Comparison of ENCODE assay signal across 19 cellular contexts in the genomic region with DNA sequence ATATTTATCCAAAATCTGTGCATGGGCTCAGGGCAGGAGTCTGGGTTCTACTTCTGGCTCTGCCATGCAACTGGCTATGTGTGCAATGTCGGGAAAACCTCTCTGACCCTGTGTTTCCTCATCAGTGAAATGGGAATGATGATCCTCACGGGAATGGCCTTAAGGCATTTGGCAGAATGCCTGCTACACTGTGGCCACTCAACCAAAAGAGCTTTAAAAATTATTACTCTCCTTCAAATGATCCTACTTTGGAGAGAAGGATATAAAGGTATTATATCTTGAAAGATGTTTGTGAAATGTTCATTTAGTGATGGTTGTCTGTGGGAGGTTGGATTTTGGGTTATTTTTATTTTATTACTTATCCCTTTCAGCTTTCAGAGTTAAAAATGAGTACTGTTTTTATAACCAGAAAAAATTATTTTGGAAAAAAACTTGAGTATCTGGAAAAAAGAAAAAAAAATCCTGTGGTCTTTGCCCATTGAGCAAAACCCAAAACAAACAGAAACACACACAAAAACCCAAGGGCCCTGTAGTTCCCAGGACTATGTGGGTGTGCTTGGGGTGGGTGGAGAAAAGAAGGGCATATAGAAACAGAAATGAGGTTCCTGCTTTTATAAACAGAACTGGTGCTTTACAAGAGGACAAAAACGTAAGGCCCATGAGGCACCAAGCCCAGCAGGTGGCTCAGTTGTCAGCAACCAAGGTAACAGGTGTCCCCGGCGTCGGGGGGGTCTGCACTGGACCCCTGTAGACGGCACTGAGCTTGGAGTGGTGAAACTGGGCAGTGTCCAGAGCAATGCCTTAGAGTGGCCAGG. TPM values are rescaled to one million over a fixed set of nuclear protein-coding genes. Genes with fewer than 3 reads are reported as not detected.
DNase-seq lines count a peak whose midpoint lies in the region; ATAC-seq and TF ChIP-seq lines count a peak whose summit lies in the region.
"Had no signal": no experiment of that assay in that cellular context is flagged by ENCODE, and none has a peak within 500 bp of the region (broad histone marks: within the 10 kb centered on the region; RNA-seq: fewer than 3 reads in every experiment).

No MANE protein-coding gene starts in this region.

- CTCF ChIA-PET in CD4-positive, alpha-beta T cell (lab: Charles Lee) = no interaction called here

- H3K36me3 ChIP-seq in ascending aorta (peaks cover 4 to 8% of the 10 kb centered on the region in 2 donors), left ventricle myocardium inferior (peaks cover 7% of the 10 kb centered on the region)
- H3K36me3 ChIP-seq: Peyer's patch, right lobe of liver had no signal

- peaks cover 6% of the 10 kb centered on the region for H3K36me3 Mint-ChIP-seq in stimulated activated effector memory CD8-positive, alpha-beta T cell treated with anti-CD3 and anti-CD28 coated beads, Interleukin-12 subunit alpha, Interleukin-12 subunit beta, amount 100 ng/mL, for 72 hours
- no peaks in the 10 kb centered on the region for H3K36me3 Mint-ChIP-seq in activated T-helper 2 cell treated with anti-CD3 and anti-CD28 coated beads, Interferon-gamma antibody, Interleukin-2, Interleukin-4, amounts not matched to agents 10 μg/mL and 5 μg/mL and 100 μg/mL, durations not matched to agents 14 hours and 24 hours and 36 hours (ENCODE audit: low read depth)
- H3K36me3 Mint-ChIP-seq in activated T-cell treated with anti-CD3 and anti-CD28 coated beads, Interleukin-2, amount 50 U/mL, for 24 hours (ENCODE audit: low read depth) = no peaks in the 10 kb centered on the region
- H3K36me3 Mint-ChIP-seq in CD4-positive, alpha-beta T cell (ENCODE audit: low read depth) = no peaks in the 10 kb centered on the region
- H3K36me3 Mint-ChIP-seq: stimulated activated naive B cell treated with anti-CD40 and anti-IgM and Interleukin-4, amounts not matched to agents 10 μg/mL and 1 μg/mL and 100 μg/mL, for 72 hours had no signal

- H3K27me3 ChIP-seq in ascending aorta (no peaks in the 10 kb centered on the region), left ventricle myocardium inferior (ENCODE audit: low read depth) (peaks cover 15% of the 10 kb centered on the region)
- H3K27me3 ChIP-seq in CD4-positive, alpha-beta T cell (ENCODE audit: control insufficient read depth, insufficient read depth, low read length) = peaks cover 21% of the 10 kb centered on the region
- H3K27me3 ChIP-seq: Peyer's patch had no signal

- peak; percentile 31 for DNase-seq in EH (ENCODE audit: low read depth)
- no peak for DNase-seq in ascending aorta (ENCODE audit: low spot score in 2 of 2)
- DNase-seq in left ventricle myocardium inferior = no peak
- no peak for DNase-seq in stimulated activated effector memory CD8-positive, alpha-beta T cell treated with anti-CD3 and anti-CD28 coated beads, Interleukin-12 subunit alpha, Interleukin-12 subunit beta, amount 100 ng/mL, for 72 hours (ENCODE audit: low spot score in 2 of 2)
- no peak for DNase-seq in activated T-helper 2 cell treated with anti-CD3 and anti-CD28 coated beads, Interferon-gamma antibody, Interleukin-2, Interleukin-4, amounts not matched to agents 10 μg/mL and 5 μg/mL and 100 μg/mL, durations not matched to agents 14 hours and 24 hours and 36 hours (ENCODE audit: low spot score)
- DNase-seq in stimulated activated CD4-positive, alpha-beta T cell treated with anti-CD3 and anti-CD28 coated beads, Interleukin-1b, Interleukin-23, amount 100 ng/mL, for 48 hours = no peak
- DNase-seq in activated T-cell treated with anti-CD3 and anti-CD28 coated beads, Interleukin-2, amount 50 U/mL, for 24 hours = no peak
- DNase-seq in CD4-positive, alpha-beta T cell = no peak
- DNase-seq: activated CD4-positive, CD25-positive, alpha-beta regulatory T cell; DMS79; natural killer cell; NCI-H1436 treated with DMSO at 0.1 percent for 48 hours; NCI-H524; Peyer's patch; right lobe of liver; stimulated activated naive B cell treated with anti-CD40 and anti-IgM and Interleukin-4, amounts not matched to agents 10 μg/mL and 1 μg/mL and 100 μg/mL, for 72 hours had no signal

- POLR2A ChIA-PET in CD4-positive, alpha-beta T cell (lab: Charles Lee) = no interaction called here

- no peaks in the 10 kb centered on the region for H3K9me3 Mint-ChIP-seq in stimulated activated effector memory CD8-positive, alpha-beta T cell treated with anti-CD3 and anti-CD28 coated beads, Interleukin-12 subunit alpha, Interleukin-12 subunit beta, amount 100 ng/mL, for 72 hours
- H3K9me3 Mint-ChIP-seq in activated T-helper 2 cell treated with anti-CD3 and anti-CD28 coated beads, Interferon-gamma antibody, Interleukin-2, Interleukin-4, amounts not matched to agents 10 μg/mL and 5 μg/mL and 100 μg/mL, durations not matched to agents 14 hours and 24 hours and 36 hours = no peaks in the 10 kb centered on the region
- no peaks in the 10 kb centered on the region for H3K9me3 Mint-ChIP-seq in activated T-cell treated with anti-CD3 and anti-CD28 coated beads, Interleukin-2, amount 50 U/mL, for 24 hours
- H3K9me3 Mint-ChIP-seq in CD4-positive, alpha-beta T cell = no peaks in the 10 kb centered on the region
- H3K9me3 Mint-ChIP-seq: activated naive CD4-positive, alpha-beta T cell treated with anti-CD3 and anti-CD28 coated beads, Interleukin-2, amount 50 U/mL, for 72 hours; natural killer cell; stimulated activated naive B cell treated with anti-CD40 and anti-IgM and Interleukin-4, amounts not matched to agents 10 μg/mL and 1 μg/mL and 100 μg/mL, for 72 hours had no signal

- H3K4me3 Mint-ChIP-seq in stimulated activated effector memory CD8-positive, alpha-beta T cell treated with anti-CD3 and anti-CD28 coated beads, Interleukin-12 subunit alpha, Interleukin-12 subunit beta, amount 100 ng/mL, for 72 hours = no peak overlapping the region
- no peak overlapping the region for H3K4me3 Mint-ChIP-seq in activated T-helper 2 cell treated with anti-CD3 and anti-CD28 coated beads, Interferon-gamma antibody, Interleukin-2, Interleukin-4, amounts not matched to agents 10 μg/mL and 5 μg/mL and 100 μg/mL, durations not matched to agents 14 hours and 24 hours and 36 hours (ENCODE audit: low read depth)
- no peak overlapping the region for H3K4me3 Mint-ChIP-seq in activated T-cell treated with anti-CD3 and anti-CD28 coated beads, Interleukin-2, amount 50 U/mL, for 24 hours
- no peak overlapping the region for H3K4me3 Mint-ChIP-seq in CD4-positive, alpha-beta T cell
- H3K4me3 Mint-ChIP-seq: natural killer cell; stimulated activated naive B cell treated with anti-CD40 and anti-IgM and Interleukin-4, amounts not matched to agents 10 μg/mL and 1 μg/mL and 100 μg/mL, for 72 hours had no signal

- peaks cover 33% of the 10 kb centered on the region for H3K27me3 Mint-ChIP-seq in activated T-helper 2 cell treated with anti-CD3 and anti-CD28 coated beads, Interferon-gamma antibody, Interleukin-2, Interleukin-4, amounts not matched to agents 10 μg/mL and 5 μg/mL and 100 μg/mL, durations not matched to agents 14 hours and 24 hours and 36 hours (ENCODE audit: low read depth)
- H3K27me3 Mint-ChIP-seq in activated T-cell treated with anti-CD3 and anti-CD28 coated beads, Interleukin-2, amount 50 U/mL, for 24 hours = peaks cover 30% of the 10 kb centered on the region
- peaks cover 34% of the 10 kb centered on the region for H3K27me3 Mint-ChIP-seq in CD4-positive, alpha-beta T cell

- ATAC-seq in stimulated activated effector memory CD8-positive, alpha-beta T cell treated with anti-CD3 and anti-CD28 coated beads, Interleukin-12 subunit alpha, Interleukin-12 subunit beta, amount 100 ng/mL, for 72 hours = peak; percentile 5
- ATAC-seq in CD4-positive, alpha-beta T cell (ENCODE audit: poor library complexity) = no peak
- ATAC-seq: activated naive CD4-positive, alpha-beta T cell treated with anti-CD3 and anti-CD28 coated beads, Interleukin-2, amount 50 U/mL, for 72 hours; K562; natural killer cell; right lobe of liver had no signal

- peaks cover 6% of the 10 kb centered on the region for H3K4me1 Mint-ChIP-seq in stimulated activated effector memory CD8-positive, alpha-beta T cell treated with anti-CD3 and anti-CD28 coated beads, Interleukin-12 subunit alpha, Interleukin-12 subunit beta, amount 100 ng/mL, for 72 hours
- peaks cover 4% of the 10 kb centered on the region for H3K4me1 Mint-ChIP-seq in activated T-helper 2 cell treated with anti-CD3 and anti-CD28 coated beads, Interferon-gamma antibody, Interleukin-2, Interleukin-4, amounts not matched to agents 10 μg/mL and 5 μg/mL and 100 μg/mL, durations not matched to agents 14 hours and 24 hours and 36 hours (ENCODE audit: low read depth)
- H3K4me1 Mint-ChIP-seq in activated T-cell treated with anti-CD3 and anti-CD28 coated beads, Interleukin-2, amount 50 U/mL, for 24 hours (ENCODE audit: low read depth) = peaks cover 5% of the 10 kb centered on the region
- peaks cover 4% of the 10 kb centered on the region for H3K4me1 Mint-ChIP-seq in CD4-positive, alpha-beta T cell (ENCODE audit: low read depth)

- no peak overlapping the region for H3K27ac Mint-ChIP-seq in stimulated activated effector memory CD8-positive, alpha-beta T cell treated with anti-CD3 and anti-CD28 coated beads, Interleukin-12 subunit alpha, Interleukin-12 subunit beta, amount 100 ng/mL, for 72 hours
- no peak overlapping the region for H3K27ac Mint-ChIP-seq in activated T-helper 2 cell treated with anti-CD3 and anti-CD28 coated beads, Interferon-gamma antibody, Interleukin-2, Interleukin-4, amounts not matched to agents 10 μg/mL and 5 μg/mL and 100 μg/mL, durations not matched to agents 14 hours and 24 hours and 36 hours
- H3K27ac Mint-ChIP-seq in activated T-cell treated with anti-CD3 and anti-CD28 coated beads, Interleukin-2, amount 50 U/mL, for 24 hours = no peak overlapping the region
- H3K27ac Mint-ChIP-seq in CD4-positive, alpha-beta T cell = no peak overlapping the region
- H3K27ac Mint-ChIP-seq: activated naive CD4-positive, alpha-beta T cell treated with anti-CD3 and anti-CD28 coated beads, Interleukin-2, amount 50 U/mL, for 72 hours; natural killer cell; stimulated activated naive B cell treated with anti-CD40 and anti-IgM and Interleukin-4, amounts not matched to agents 10 μg/mL and 1 μg/mL and 100 μg/mL, for 72 hours had no signal

- H3K4me3 ChIP-seq in ascending aorta (peak overlapping the region in 1 of 2 donors; percentile 38), left ventricle myocardium inferior (peak overlapping the region; percentile 29)
- H3K4me3 ChIP-seq: K562, right lobe of liver had no signal

- intact Hi-C loops in ascending aorta (cut with DNase I) = no loop called here
- intact Hi-C loops in left ventricle myocardium inferior (cut with micrococcal nuclease) = no loop called here
- intact Hi-C loops in activated T-helper 2 cell treated with anti-CD3 and anti-CD28 coated beads, Interferon-gamma antibody, Interleukin-2, Interleukin-4, amounts not matched to agents 10 μg/mL and 5 μg/mL and 100 μg/mL, durations not matched to agents 14 hours and 24 hours and 36 hours (cut with micrococcal nuclease) = no loop called here
- intact Hi-C loops in CD4-positive, alpha-beta T cell (cut with DNase I, micrococcal nuclease) = no loop called here

- H3K4me1 ChIP-seq in ascending aorta = peaks cover 18 to 45% of the 10 kb centered on the region in 2 donors
- H3K4me1 ChIP-seq in left ventricle myocardium inferior = peaks cover 92% of the 10 kb centered on the region

- H3K9me3 ChIP-seq in ascending aorta = no peaks in the 10 kb centered on the region
- no peaks in the 10 kb centered on the region for H3K9me3 ChIP-seq in left ventricle myocardium inferior (replicated peaks)
- H3K9me3 ChIP-seq in CD4-positive, alpha-beta T cell (ENCODE audit: control insufficient read depth, low read length) = no peaks in the 10 kb centered on the region
- H3K9me3 ChIP-seq: Peyer's patch, right lobe of liver had no signal

- TF ChIP-seq CTCF in ascending aorta (IDR thresholded peaks at IDR 0.05) (no peak), left ventricle myocardium inferior (IDR thresholded peaks at IDR 0.05; ENCODE audit: borderline replicate concordance) (no peak)
- no peak for TF ChIP-seq CTCF in CD4-positive, alpha-beta T cell (IDR thresholded peaks at IDR 0.05)

- peak overlapping the region; percentile 73 to 86 for H3K27ac ChIP-seq in ascending aorta
- H3K27ac ChIP-seq in left ventricle myocardium inferior (replicated peaks) = peak overlapping the region; percentile 65
- H3K27ac ChIP-seq in CD4-positive, alpha-beta T cell (ENCODE audit: low read depth, low read length) = no peak overlapping the region
- H3K27ac ChIP-seq: epithelial cell of prostate, right lobe of liver had no signal

RNA-seq across cellular contexts. Expression of a gene that starts 22.0 kb away (rescaled TPM):
- total RNA-seq in ascending aorta (76.7 TPM), left ventricle myocardium inferior (16.9 TPM)
- not detected in 2 replicates for total RNA-seq in activated T-helper 2 cell treated with anti-CD3 and anti-CD28 coated beads, Interferon-gamma antibody, Interleukin-2, Interleukin-4, amounts not matched to agents 10 μg/mL and 5 μg/mL and 100 μg/mL, durations not matched to agents 14 hours and 24 hours and 36 hours
- total RNA-seq in CD4-positive, alpha-beta T cell = not detected
- total RNA-seq: natural killer cell had no signal

Comparison
In these comparisons a context has a peak if more than half of its experiments do, and no peak if none do; other contexts are left out.
1. RNA of a gene that starts 22.0 kb away (total RNA-seq): 76.7 TPM in ascending aorta (single experiment) and 16.9 TPM in left ventricle myocardium inferior (single experiment); not detected in CD4-positive, alpha-beta T cell and not detected in activated T-helper 2 cell treated with anti-CD3 and anti-CD28 coated beads, Interferon-gamma antibody, Interleukin-2, Interleukin-4, amounts not matched to agents 10 μg/mL and 5 μg/mL and 100 μg/mL, durations not matched to agents 14 hours and 24 hours and 36 hours; every median in the first group is over 10 times any median in the second.